ENCODE assay signal across 8 cellular contexts in the genomic region with DNA sequence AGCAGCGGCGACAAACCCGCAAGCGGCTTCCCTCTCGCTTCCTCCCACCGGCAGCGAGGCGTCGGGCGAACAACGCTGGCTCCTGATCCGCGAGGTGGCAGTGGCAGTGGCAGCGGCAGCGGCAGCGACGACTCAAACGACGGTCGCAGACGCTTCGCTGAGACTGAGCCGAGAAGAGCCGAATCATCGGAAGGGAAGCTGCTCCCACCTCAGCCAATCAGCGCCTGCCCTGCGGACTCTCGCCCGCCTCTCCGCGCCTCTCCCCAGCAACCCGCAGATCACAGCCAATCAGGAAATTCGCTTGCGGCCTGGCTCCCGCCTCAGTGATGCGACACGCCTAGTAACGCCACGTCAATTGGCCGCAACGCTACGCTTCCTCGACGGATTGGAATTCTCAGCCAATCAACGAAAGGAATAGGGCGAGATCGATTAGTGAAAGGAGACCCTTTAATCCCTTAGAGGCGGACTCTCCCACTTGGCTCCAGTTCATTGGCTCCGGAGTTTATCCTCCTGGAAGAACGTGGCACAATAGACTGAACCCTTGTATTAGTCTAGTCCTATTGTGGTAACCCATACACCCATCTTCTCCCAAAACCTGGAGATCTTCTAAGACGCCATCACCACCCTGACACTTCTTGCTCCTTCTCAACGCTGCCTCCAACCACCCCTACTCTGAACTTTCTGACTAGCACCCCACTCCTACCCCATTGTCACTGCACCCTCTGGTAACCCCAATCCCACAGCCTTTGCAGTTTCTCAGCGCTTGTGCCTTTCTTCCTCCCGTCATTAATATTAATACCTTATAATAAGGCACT. TPM values are rescaled to one million over a fixed set of nuclear protein-coding genes. Genes with fewer than 3 reads are reported as not detected.
DNase-seq lines count a peak whose midpoint lies in the region; ATAC-seq and TF ChIP-seq lines count a peak whose summit lies in the region.

A gene (minus strand): TSS at position 165 of the 815 bp plus-strand sequence. CDS start 272 bp downstream, outside the sequence.

- 6% methylated on average over 30 of the region's 54 CpGs for WGBS in suprapubic skin

- peak; percentile 99 for DNase-seq in GM06990 (ENCODE audit: extremely low read depth, insufficient read length)
- DNase-seq in NCI-H1092 (lab: John Stamatoyannopoulos, UW): peak; percentile 100
- DNase-seq in germinal center (ENCODE audit: low spot score): peak; percentile 100
- DNase-seq in non-pigmented ciliary epithelial cell (ENCODE audit: low read depth): peak; percentile 99
- DNase-seq in suprapubic skin (ENCODE audit: low spot score in 2 of 2): peak; percentile 99 to 100

- no peaks in the 10 kb centered on the region for H3K9me3 Mint-ChIP-seq in activated naive CD4-positive, alpha-beta T cell treated with anti-CD3 and anti-CD28 coated beads, Interleukin-2, amount 50 U/mL, for 24 hours

- H3K36me3 Mint-ChIP-seq in activated naive CD4-positive, alpha-beta T cell treated with anti-CD3 and anti-CD28 coated beads, Interleukin-2, amount 50 U/mL, for 24 hours: peaks cover 27% of the 10 kb centered on the region

- peaks cover 43% of the 10 kb centered on the region for H3K4me1 Mint-ChIP-seq in activated naive CD4-positive, alpha-beta T cell treated with anti-CD3 and anti-CD28 coated beads, Interleukin-2, amount 50 U/mL, for 24 hours

- H3K4me1 ChIP-seq in suprapubic skin: peaks cover 31% of the 10 kb centered on the region

- no peaks in the 10 kb centered on the region for H3K27me3 ChIP-seq in GM06990 (replicated peaks; ENCODE audit: control insufficient read depth, insufficient read depth, low read length)
- no peaks in the 10 kb centered on the region for H3K27me3 ChIP-seq in suprapubic skin

- H3K4me3 Mint-ChIP-seq in activated naive CD4-positive, alpha-beta T cell treated with anti-CD3 and anti-CD28 coated beads, Interleukin-2, amount 50 U/mL, for 24 hours: peak within 1 kb of the TSS; percentile 96

- H3K4me3 ChIP-seq in GM06990 (replicated peaks; ENCODE audit: low read depth, low read length): peak within 1 kb of the TSS; percentile 85
- H3K4me3 ChIP-seq in suprapubic skin: peak within 1 kb of the TSS; percentile 96

- TF ChIP-seq POLR2A in suprapubic skin (IDR thresholded peaks at IDR 0.05): peak in 1 of 2 donors; percentile 82

- TF ChIP-seq CTCF in GM06990 (IDR thresholded peaks at IDR 0.05; ENCODE audit: insufficient read depth, low read length, poor library complexity, severe bottlenecking): no peak
- TF ChIP-seq CTCF in suprapubic skin (IDR thresholded peaks at IDR 0.05): no peak

- peak within 1 kb of the TSS; percentile 96 for H3K27ac Mint-ChIP-seq in activated naive CD4-positive, alpha-beta T cell treated with anti-CD3 and anti-CD28 coated beads, Interleukin-2, amount 50 U/mL, for 24 hours

- no peaks in the 10 kb centered on the region for H3K27me3 Mint-ChIP-seq in activated naive CD4-positive, alpha-beta T cell treated with anti-CD3 and anti-CD28 coated beads, Interleukin-2, amount 50 U/mL, for 24 hours

- H3K36me3 ChIP-seq in GM06990 (ENCODE audit: control insufficient read depth, insufficient read depth, low read length) (peaks cover 12% of the 10 kb centered on the region), suprapubic skin (peaks cover 5% of the 10 kb centered on the region)

- ATAC-seq in HG02588 (IDR thresholded peaks at IDR 0.05; ENCODE audit: unreplicated experiment): peak; percentile 86
- ATAC-seq in SK-N-SH treated with all-trans-retinoic acid at 6 μM for 48 hours: peak; percentile 93

- no peak for TF ChIP-seq EP300 in suprapubic skin (IDR thresholded peaks at IDR 0.05)

- H3K9me3 ChIP-seq in suprapubic skin: no peaks in the 10 kb centered on the region

- peak within 1 kb of the TSS; percentile 100 for H3K27ac ChIP-seq in suprapubic skin

TF ChIP-seq in SK-N-SH treated with all-trans-retinoic acid at 6 μM for 48 hours, 23 proteins besides CTCF, POLR2A, EP300 and RAD21:
- TF ChIP-seq ZFP3 (CRISPR knock-in tag; IDR thresholded peaks at IDR 0.05) (no peak), ESRRG (CRISPR knock-in tag; IDR thresholded peaks at IDR 0.05) (no peak), ZNF70 (CRISPR knock-in tag; IDR thresholded peaks at IDR 0.05) (no peak), ZFP30 (CRISPR knock-in tag; IDR thresholded peaks at IDR 0.05) (no peak), TCF4 (CRISPR knock-in tag; IDR thresholded peaks at IDR 0.05; ENCODE audit: borderline replicate concordance) (no peak), ARNTL (CRISPR knock-in tag; IDR thresholded peaks at IDR 0.05; ENCODE audit: borderline replicate concordance, low read depth) (no peak), GLIS3 (CRISPR knock-in tag; IDR thresholded peaks at IDR 0.05) (no peak), OSR1 (CRISPR knock-in tag; IDR thresholded peaks at IDR 0.05) (no peak), TOX (CRISPR knock-in tag; IDR thresholded peaks at IDR 0.05; ENCODE audit: borderline replicate concordance) (no peak), RARB (CRISPR knock-in tag; IDR thresholded peaks at IDR 0.05) (no peak)
- TF ChIP-seq, protein P1, sequence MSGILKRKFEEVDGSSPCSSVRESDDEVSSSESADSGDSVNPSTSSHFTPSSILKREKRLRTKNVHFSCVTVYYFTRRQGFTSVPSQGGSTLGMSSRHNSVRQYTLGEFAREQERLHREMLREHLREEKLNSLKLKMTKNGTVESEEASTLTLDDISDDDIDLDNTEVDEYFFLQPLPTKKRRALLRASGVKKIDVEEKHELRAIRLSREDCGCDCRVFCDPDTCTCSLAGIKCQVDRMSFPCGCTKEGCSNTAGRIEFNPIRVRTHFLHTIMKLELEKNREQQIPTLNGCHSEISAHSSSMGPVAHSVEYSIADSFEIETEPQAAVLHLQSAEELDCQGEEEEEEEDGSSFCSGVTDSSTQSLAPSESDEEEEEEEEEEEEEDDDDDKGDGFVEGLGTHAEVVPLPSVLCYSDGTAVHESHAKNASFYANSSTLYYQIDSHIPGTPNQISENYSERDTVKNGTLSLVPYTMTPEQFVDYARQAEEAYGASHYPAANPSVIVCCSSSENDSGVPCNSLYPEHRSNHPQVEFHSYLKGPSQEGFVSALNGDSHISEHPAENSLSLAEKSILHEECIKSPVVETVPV (CRISPR knock-in tag; IDR thresholded peaks at IDR 0.05): no peak
- TF ChIP-seq, protein P2, sequence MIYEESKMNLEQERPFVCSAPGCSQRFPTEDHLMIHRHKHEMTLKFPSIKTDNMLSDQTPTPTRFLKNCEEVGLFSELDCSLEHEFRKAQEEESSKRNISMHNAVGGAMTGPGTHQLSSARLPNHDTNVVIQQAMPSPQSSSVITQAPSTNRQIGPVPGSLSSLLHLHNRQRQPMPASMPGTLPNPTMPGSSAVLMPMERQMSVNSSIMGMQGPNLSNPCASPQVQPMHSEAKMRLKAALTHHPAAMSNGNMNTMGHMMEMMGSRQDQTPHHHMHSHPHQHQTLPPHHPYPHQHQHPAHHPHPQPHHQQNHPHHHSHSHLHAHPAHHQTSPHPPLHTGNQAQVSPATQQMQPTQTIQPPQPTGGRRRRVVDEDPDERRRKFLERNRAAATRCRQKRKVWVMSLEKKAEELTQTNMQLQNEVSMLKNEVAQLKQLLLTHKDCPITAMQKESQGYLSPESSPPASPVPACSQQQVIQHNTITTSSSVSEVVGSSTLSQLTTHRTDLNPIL (CRISPR knock-in tag; IDR thresholded peaks at IDR 0.05; ENCODE audit: low read depth): no peak
- TF ChIP-seq, protein P3, sequence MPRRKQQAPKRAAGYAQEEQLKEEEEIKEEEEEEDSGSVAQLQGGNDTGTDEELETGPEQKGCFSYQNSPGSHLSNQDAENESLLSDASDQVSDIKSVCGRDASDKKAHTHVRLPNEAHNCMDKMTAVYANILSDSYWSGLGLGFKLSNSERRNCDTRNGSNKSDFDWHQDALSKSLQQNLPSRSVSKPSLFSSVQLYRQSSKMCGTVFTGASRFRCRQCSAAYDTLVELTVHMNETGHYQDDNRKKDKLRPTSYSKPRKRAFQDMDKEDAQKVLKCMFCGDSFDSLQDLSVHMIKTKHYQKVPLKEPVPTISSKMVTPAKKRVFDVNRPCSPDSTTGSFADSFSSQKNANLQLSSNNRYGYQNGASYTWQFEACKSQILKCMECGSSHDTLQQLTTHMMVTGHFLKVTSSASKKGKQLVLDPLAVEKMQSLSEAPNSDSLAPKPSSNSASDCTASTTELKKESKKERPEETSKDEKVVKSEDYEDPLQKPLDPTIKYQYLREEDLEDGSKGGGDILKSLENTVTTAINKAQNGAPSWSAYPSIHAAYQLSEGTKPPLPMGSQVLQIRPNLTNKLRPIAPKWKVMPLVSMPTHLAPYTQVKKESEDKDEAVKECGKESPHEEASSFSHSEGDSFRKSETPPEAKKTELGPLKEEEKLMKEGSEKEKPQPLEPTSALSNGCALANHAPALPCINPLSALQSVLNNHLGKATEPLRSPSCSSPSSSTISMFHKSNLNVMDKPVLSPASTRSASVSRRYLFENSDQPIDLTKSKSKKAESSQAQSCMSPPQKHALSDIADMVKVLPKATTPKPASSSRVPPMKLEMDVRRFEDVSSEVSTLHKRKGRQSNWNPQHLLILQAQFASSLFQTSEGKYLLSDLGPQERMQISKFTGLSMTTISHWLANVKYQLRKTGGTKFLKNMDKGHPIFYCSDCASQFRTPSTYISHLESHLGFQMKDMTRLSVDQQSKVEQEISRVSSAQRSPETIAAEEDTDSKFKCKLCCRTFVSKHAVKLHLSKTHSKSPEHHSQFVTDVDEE (CRISPR knock-in tag; IDR thresholded peaks at IDR 0.05): no peak

RNA-seq across cellular contexts. Expression of the gene that starts here (rescaled TPM):
- 100 to 1,000 TPM; 128 to 187 (median 159) TPM for total RNA-seq in suprapubic skin

Comparison
In these comparisons a context has a peak if more than half of its experiments do, and no peak if none do; other contexts are left out.
1. Peak in every context shown above with its lines: DNase-seq, ATAC-seq, H3K4me3 ChIP-seq and H3K27ac ChIP-seq.